ENCODE assay signal across 1 cellular context in genomic region chr11:65639623-65640482, GRCh38.
TF ChIP-seq lines count a peak whose summit lies in the region.

No MANE protein-coding gene starts in this region.

TF ChIP-seq in IMR-90, 13 proteins besides CTCF, POLR2A, EP300 and RAD21:
- TF ChIP-seq CEBPB (IDR thresholded peaks at IDR 0.05; ENCODE audit: low read depth, low read length) (no peak), MAFK (IDR thresholded peaks at IDR 0.05; ENCODE audit: low read depth, low read length) (no peak), MAZ (IDR thresholded peaks at IDR 0.05; ENCODE audit: borderline replicate concordance, low read depth, low read length) (no peak)
TF ChIP-seq in IMR-90: peak in this region for 0.
